ENCODE assay signal across 9 cellular contexts in genomic region chr20:19973920-19974620, GRCh38. TPM values are rescaled to one million over a fixed set of nuclear protein-coding genes. Genes with fewer than 3 reads are reported as not detected.
A peak's percentile ranks its signal among the peaks of the same experiment; 100 is the strongest.
DNase-seq lines count a peak whose midpoint lies in the region; ATAC-seq, FAIRE-seq and TF ChIP-seq lines count a peak whose summit lies in the region.
"Had no signal": no experiment of that assay in that cellular context is flagged by ENCODE, and none has a peak within 500 bp of the region (broad histone marks: within the 10 kb centered on the region; RNA-seq: fewer than 3 reads in every experiment).

No MANE protein-coding gene starts in this region.

- peak overlapping the region; percentile 91 for H3K27ac ChIP-seq in suprapubic skin

- H3K9me3 ChIP-seq in suprapubic skin = no peaks in the 10 kb centered on the region

- 13% methylated on average over 7 of the region's 8 CpGs for WGBS in suprapubic skin

- no peak for FAIRE-seq in bronchial epithelial cell (lab: Jason Lieb, UNC)
- FAIRE-seq: endometrium had no signal

- TF ChIP-seq EP300 in suprapubic skin (IDR thresholded peaks at IDR 0.05) = no peak

- peak; percentile 25 for DNase-seq in Jurkat, Clone E6-1 (ENCODE audit: low read depth, low spot score)
- peak; percentile 66 for DNase-seq in bronchial epithelial cell (ENCODE audit: low read depth)
- DNase-seq in left colon = peak; percentile 38 to 62
- DNase-seq in suprapubic skin (ENCODE audit: low spot score in 2 of 2) = peak; percentile 89
- DNase-seq in SHP77 (lab: John Stamatoyannopoulos, UW) = no peak
- DNase-seq in GOT3 (lab: John Stamatoyannopoulos, UW) = no peak

- H3K36me3 ChIP-seq in bronchial epithelial cell (ENCODE audit: control insufficient read depth, insufficient read depth, low read length) (peaks cover 5% of the 10 kb centered on the region), suprapubic skin (peaks cover 6% of the 10 kb centered on the region)

- no peak for TF ChIP-seq CTCF in bronchial epithelial cell (IDR thresholded peaks at IDR 0.05; ENCODE audit: insufficient read depth, low read length, severe bottlenecking)
- TF ChIP-seq CTCF in suprapubic skin (IDR thresholded peaks at IDR 0.05) = no peak

- no peak for TF ChIP-seq POLR2A in suprapubic skin (IDR thresholded peaks at IDR 0.05)

- intact Hi-C loops in left colon (cut with DNase I, micrococcal nuclease) = no loop called here

- peaks cover 63% of the 10 kb centered on the region for H3K4me1 ChIP-seq in suprapubic skin

- ATAC-seq in left colon (peak; percentile 33), HG03571 (IDR thresholded peaks at IDR 0.05; ENCODE audit: unreplicated experiment) (no peak), HG03135 (IDR thresholded peaks at IDR 0.05; ENCODE audit: unreplicated experiment) (no peak)

- no peak overlapping the region for H3K4me3 ChIP-seq in Jurkat, Clone E6-1 (ENCODE audit: low read length)
- H3K4me3 ChIP-seq in bronchial epithelial cell (ENCODE audit: low read depth, low read length) (no peak overlapping the region), suprapubic skin (peak overlapping the region; percentile 65)

- H3K27me3 ChIP-seq in bronchial epithelial cell (ENCODE audit: control insufficient read depth, insufficient read depth, low read length) = no peaks in the 10 kb centered on the region
- no peaks in the 10 kb centered on the region for H3K27me3 ChIP-seq in suprapubic skin

RNA-seq across cellular contexts. Expression of gene NAA20, which starts 43.1 kb away (rescaled TPM):
- polyA plus RNA-seq in Jurkat, Clone E6-1 (2012; ENCODE audit: insufficient read depth, insufficient read length) = 118 TPM
- 111 and 114 TPM in 2 replicates for total RNA-seq in bronchial epithelial cell
- total RNA-seq in left colon = 10 to 100 TPM; 39.2 to 39.6 TPM
- 10 to 100 TPM; 20.4 to 38.1 (median 36.5) TPM for total RNA-seq in suprapubic skin

Comparison
In these comparisons a context has a peak if more than half of its experiments do, and no peak if none do; other contexts are left out.
1. DNase-seq: peak in Jurkat, Clone E6-1 (single experiment), bronchial epithelial cell (single experiment), left colon (2 of 2) and suprapubic skin (2 of 2); none in SHP77 (0 of 2) and GOT3 (single experiment).